In genomic region chr1:153542956-153543737, GRCh38 we compare ENCODE assay signal across 15 cellular contexts. TPM values are rescaled to one million over a fixed set of nuclear protein-coding genes. Genes with fewer than 3 reads are reported as not detected.
DNase-seq lines count a peak whose midpoint lies in the region; ATAC-seq and TF ChIP-seq lines count a peak whose summit lies in the region.
"Had no signal": no experiment of that assay in that cellular context is flagged by ENCODE, and none has a peak within 500 bp of the region (broad histone marks: within the 10 kb centered on the region; RNA-seq: fewer than 3 reads in every experiment).

No MANE protein-coding gene starts in this region.

- H3K27me3 ChIP-seq in mucosa of stomach (ENCODE audit: control insufficient read depth, insufficient read depth, low read length) (no peaks in the 10 kb centered on the region), thoracic aorta (replicated peaks; ENCODE audit: insufficient read depth) (no peaks in the 10 kb centered on the region)

- H3K27ac ChIP-seq in thoracic aorta = peak overlapping the region; percentile 80 to 96

- no peak for ATAC-seq in activated naive CD8-positive, alpha-beta T cell treated with anti-CD3 and anti-CD28 coated beads, Interleukin-2, amount 10 ng/mL, durations not matched to agents 7 days and 5 days (ENCODE audit: low read depth)
- ATAC-seq in thoracic aorta (ENCODE audit: insufficient number of reproducible peaks, low FRiP score, low read depth) = no peak
- ATAC-seq: WTC11 had no signal

- no peak for TF ChIP-seq CTCF in thoracic aorta (IDR thresholded peaks at IDR 0.05)

- POLR2A ChIA-PET in activated CD4-positive, alpha-beta T cell treated with anti-CD3 and anti-CD28 coated beads, Interleukin-2, amount 10 ng/mL, durations not matched to agents 7 days and 5 days (lab: Charles Lee) = no interaction called here
- POLR2A ChIA-PET in activated naive CD8-positive, alpha-beta T cell treated with anti-CD3 and anti-CD28 coated beads, Interleukin-2, amount 10 ng/mL, durations not matched to agents 7 days and 5 days (lab: Charles Lee) = interaction anchor here (4.6 kb wide), 1 partner anchor 9 kb away, joined by 140 read pairs; the partner anchor contains the start of gene S100A6

- peaks cover 93% of the 10 kb centered on the region for H3K4me1 Mint-ChIP-seq in activated CD4-positive, alpha-beta T cell treated with anti-CD3 and anti-CD28 coated beads, Interleukin-2, amount 10 ng/mL, durations not matched to agents 7 days and 5 days
- H3K4me1 Mint-ChIP-seq in activated naive CD8-positive, alpha-beta T cell treated with anti-CD3 and anti-CD28 coated beads, Interleukin-2, amount 10 ng/mL, durations not matched to agents 7 days and 5 days = peaks cover 60% of the 10 kb centered on the region

- H3K4me3 ChIP-seq in mucosa of stomach (ENCODE audit: low read length) = no peak overlapping the region
- H3K4me3 ChIP-seq in thoracic aorta = peak overlapping the region; percentile 85

- no peaks in the 10 kb centered on the region for H3K9me3 Mint-ChIP-seq in activated CD4-positive, alpha-beta T cell treated with anti-CD3 and anti-CD28 coated beads, Interleukin-2, amount 10 ng/mL, durations not matched to agents 7 days and 5 days
- H3K9me3 Mint-ChIP-seq in activated naive CD8-positive, alpha-beta T cell treated with anti-CD3 and anti-CD28 coated beads, Interleukin-2, amount 10 ng/mL, durations not matched to agents 7 days and 5 days = no peaks in the 10 kb centered on the region
- H3K9me3 Mint-ChIP-seq: WTC11 had no signal

- peaks cover 53% of the 10 kb centered on the region for H3K36me3 Mint-ChIP-seq in activated CD4-positive, alpha-beta T cell treated with anti-CD3 and anti-CD28 coated beads, Interleukin-2, amount 10 ng/mL, durations not matched to agents 7 days and 5 days (ENCODE audit: low read depth)
- peaks cover 13% of the 10 kb centered on the region for H3K36me3 Mint-ChIP-seq in activated naive CD8-positive, alpha-beta T cell treated with anti-CD3 and anti-CD28 coated beads, Interleukin-2, amount 10 ng/mL, durations not matched to agents 7 days and 5 days
- H3K36me3 Mint-ChIP-seq: WTC11 had no signal

- peak overlapping the region; percentile 96 for H3K27ac Mint-ChIP-seq in activated CD4-positive, alpha-beta T cell treated with anti-CD3 and anti-CD28 coated beads, Interleukin-2, amount 10 ng/mL, durations not matched to agents 7 days and 5 days
- H3K27ac Mint-ChIP-seq in activated naive CD8-positive, alpha-beta T cell treated with anti-CD3 and anti-CD28 coated beads, Interleukin-2, amount 10 ng/mL, durations not matched to agents 7 days and 5 days = peak overlapping the region; percentile 78
- H3K27ac Mint-ChIP-seq: WTC11 had no signal

- H3K27me3 Mint-ChIP-seq in activated CD4-positive, alpha-beta T cell treated with anti-CD3 and anti-CD28 coated beads, Interleukin-2, amount 10 ng/mL, durations not matched to agents 7 days and 5 days = no peaks in the 10 kb centered on the region
- no peaks in the 10 kb centered on the region for H3K27me3 Mint-ChIP-seq in activated naive CD8-positive, alpha-beta T cell treated with anti-CD3 and anti-CD28 coated beads, Interleukin-2, amount 10 ng/mL, durations not matched to agents 7 days and 5 days

- peaks cover 91% of the 10 kb centered on the region for H3K4me1 ChIP-seq in mucosa of stomach (ENCODE audit: control insufficient read depth, insufficient read depth, low read length)
- peaks cover 46 to 68% of the 10 kb centered on the region in 2 donors for H3K4me1 ChIP-seq in thoracic aorta (ENCODE audit: control insufficient read depth in 1 of 2, low read depth in 2 of 2)

- CTCF ChIA-PET in activated CD4-positive, alpha-beta T cell treated with anti-CD3 and anti-CD28 coated beads, Interleukin-2, amount 10 ng/mL, durations not matched to agents 7 days and 5 days (lab: Charles Lee) = interaction anchor here (0.6 to 4.6 kb wide), 3 partner anchors 9 to 84 kb away, joined by 4 to 56 read pairs (median 10); partner anchors contain the start of genes S100A13, S100A2 and S100A6

- H3K9ac ChIP-seq in mucosa of stomach (ENCODE audit: low read length) = peak overlapping the region; percentile 9

- H3K9me3 ChIP-seq in mucosa of stomach (ENCODE audit: control insufficient read depth, low read length) = no peaks in the 10 kb centered on the region
- no peaks in the 10 kb centered on the region for H3K9me3 ChIP-seq in thoracic aorta

- peak overlapping the region; percentile 91 for H3K4me3 Mint-ChIP-seq in activated CD4-positive, alpha-beta T cell treated with anti-CD3 and anti-CD28 coated beads, Interleukin-2, amount 10 ng/mL, durations not matched to agents 7 days and 5 days
- no peak overlapping the region for H3K4me3 Mint-ChIP-seq in activated naive CD8-positive, alpha-beta T cell treated with anti-CD3 and anti-CD28 coated beads, Interleukin-2, amount 10 ng/mL, durations not matched to agents 7 days and 5 days
- H3K4me3 Mint-ChIP-seq: WTC11 had no signal

- DNase-seq in activated CD4-positive, alpha-beta T cell treated with anti-CD3 and anti-CD28 coated beads, Interleukin-2, amount 10 ng/mL, durations not matched to agents 7 days and 5 days = no peak
- no peak for DNase-seq in activated CD4-positive, alpha-beta T cell treated with anti-CD3 and anti-CD28 coated beads, Interleukin-2, amount 50 U/mL, for 1 hour
- no peak for DNase-seq in activated naive CD8-positive, alpha-beta T cell treated with anti-CD3 and anti-CD28 coated beads, Interleukin-2, amount 10 ng/mL, durations not matched to agents 7 days and 5 days
- DNase-seq in thoracic aorta (ENCODE audit: low spot score) (no peak), DMS114 treated with DMSO at 0.1 percent for 48 hours (lab: John Stamatoyannopoulos, UW; ENCODE audit: unreplicated experiment) (no peak), NCI-H748 (lab: John Stamatoyannopoulos, UW; ENCODE audit: unreplicated experiment) (no peak)
- DNase-seq in stimulated activated naive CD4-positive, alpha-beta T cell treated with Interleukin-2 at 50 U/mL for 16 hours (lab: John Stamatoyannopoulos, UW) = no peak
- DNase-seq: ACHN, foreskin melanocyte, GF-D8, NCI-H1436 treated with DMSO at 0.1 percent for 48 hours, OCI-M1 had no signal

- no peaks in the 10 kb centered on the region for H3K36me3 ChIP-seq in mucosa of stomach (ENCODE audit: control insufficient read depth, insufficient read depth, low read length)
- H3K36me3 ChIP-seq in thoracic aorta = no peaks in the 10 kb centered on the region

RNA-seq across cellular contexts. Expression of gene S100A5, which starts 2.4 kb away (rescaled TPM):
- 1 to 10 TPM; 3.0 to 3.8 TPM for total RNA-seq in activated CD4-positive, alpha-beta T cell treated with anti-CD3 and anti-CD28 coated beads, Interleukin-2, amount 10 ng/mL, durations not matched to agents 7 days and 5 days
- 1 to 10 TPM; 2.2 to 2.7 TPM for total RNA-seq in activated naive CD8-positive, alpha-beta T cell treated with anti-CD3 and anti-CD28 coated beads, Interleukin-2, amount 10 ng/mL, durations not matched to agents 7 days and 5 days
- total RNA-seq in thoracic aorta = not detected
- total RNA-seq: lung microvascular endothelial cell, WTC11 had no signal

RNA-seq across cellular contexts. Expression of gene S100A4, which starts 2.5 kb away (rescaled TPM):
- total RNA-seq in activated CD4-positive, alpha-beta T cell treated with anti-CD3 and anti-CD28 coated beads, Interleukin-2, amount 10 ng/mL, durations not matched to agents 7 days and 5 days = 100 to 1,000 TPM; 678 to 905 TPM
- total RNA-seq in activated naive CD8-positive, alpha-beta T cell treated with anti-CD3 and anti-CD28 coated beads, Interleukin-2, amount 10 ng/mL, durations not matched to agents 7 days and 5 days = 100 to 1,000 TPM; 385 to 394 TPM
- 1,000 to 10,000 TPM in 1 of 2 donors, 100 to 1,000 TPM in 1; 514 to 1,429 TPM for total RNA-seq in thoracic aorta

RNA-seq across cellular contexts. Expression of gene S100A3, which starts 5.9 kb away (rescaled TPM):
- not detected for total RNA-seq in activated CD4-positive, alpha-beta T cell treated with anti-CD3 and anti-CD28 coated beads, Interleukin-2, amount 10 ng/mL, durations not matched to agents 7 days and 5 days
- total RNA-seq in activated naive CD8-positive, alpha-beta T cell treated with anti-CD3 and anti-CD28 coated beads, Interleukin-2, amount 10 ng/mL, durations not matched to agents 7 days and 5 days = not detected
- 10 to 100 TPM in 1 of 2 donors, 1 to 10 TPM in 1; 3.1 to 25.0 TPM for total RNA-seq in thoracic aorta

RNA-seq across cellular contexts. Expression of gene S100A6, which starts 7.4 kb away (rescaled TPM):
- total RNA-seq in activated CD4-positive, alpha-beta T cell treated with anti-CD3 and anti-CD28 coated beads, Interleukin-2, amount 10 ng/mL, durations not matched to agents 7 days and 5 days = 100 to 1,000 TPM; 444 to 557 TPM
- total RNA-seq in activated naive CD8-positive, alpha-beta T cell treated with anti-CD3 and anti-CD28 coated beads, Interleukin-2, amount 10 ng/mL, durations not matched to agents 7 days and 5 days = 100 to 1,000 TPM; 365 to 373 TPM
- 100 to 1,000 TPM; 367 to 608 TPM for total RNA-seq in thoracic aorta

RNA-seq across cellular contexts. Expression of gene S100A2, which starts 22.5 kb away (rescaled TPM):
- total RNA-seq in activated CD4-positive, alpha-beta T cell treated with anti-CD3 and anti-CD28 coated beads, Interleukin-2, amount 10 ng/mL, durations not matched to agents 7 days and 5 days = 1 to 10 TPM in 1 of 2 experiments, under 1 TPM in 1; 0.50 to 1.8 TPM
- total RNA-seq in activated naive CD8-positive, alpha-beta T cell treated with anti-CD3 and anti-CD28 coated beads, Interleukin-2, amount 10 ng/mL, durations not matched to agents 7 days and 5 days = not detected
- 1 to 10 TPM; 1.1 to 2.9 TPM for total RNA-seq in thoracic aorta

Comparison
In these comparisons a context has a peak if more than half of its experiments do, and no peak if none do; other contexts are left out.
1. RNA of gene S100A3, which starts 5.9 kb away (total RNA-seq): 3.1 to 25.0 TPM in thoracic aorta; not detected in activated CD4-positive, alpha-beta T cell treated with anti-CD3 and anti-CD28 coated beads, Interleukin-2, amount 10 ng/mL, durations not matched to agents 7 days and 5 days and not detected in activated naive CD8-positive, alpha-beta T cell treated with anti-CD3 and anti-CD28 coated beads, Interleukin-2, amount 10 ng/mL, durations not matched to agents 7 days and 5 days; every median in the first group is over 4 times any median in the second.